ENCODE assay signal across 3 cellular contexts in the genomic region with DNA sequence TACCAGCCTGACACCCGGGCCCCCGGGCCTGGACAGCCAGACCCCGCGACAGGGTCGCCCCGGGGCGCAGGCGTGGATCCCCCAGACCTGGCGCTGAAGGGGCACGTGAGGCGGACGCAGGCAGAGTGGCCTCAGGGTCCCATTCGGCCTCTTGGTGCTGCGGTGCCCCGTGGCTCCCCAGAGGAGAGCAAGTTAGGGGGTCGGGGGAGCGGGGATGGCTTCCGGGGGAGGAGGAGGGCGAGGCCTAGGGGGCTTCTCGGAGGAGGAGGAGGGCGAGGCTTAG. TPM values are rescaled to one million over a fixed set of nuclear protein-coding genes. Genes with fewer than 3 reads are reported as not detected.
"Had no signal": no experiment of that assay in that cellular context is flagged by ENCODE, and none has a peak within 500 bp of the region (broad histone marks: within the 10 kb centered on the region; RNA-seq: fewer than 3 reads in every experiment).

No MANE protein-coding gene starts in this region.

RNA-seq across cellular contexts. Expression of a gene that starts 30.5 kb away (rescaled TPM):
- total RNA-seq: M059J, MCF 10A, NCI-H460 had no signal
